Comparison of ENCODE assay signal across 10 cellular contexts in genomic region chr12:64400041-64400440, GRCh38. TPM values are rescaled to one million over a fixed set of nuclear protein-coding genes. Genes with fewer than 3 reads are reported as not detected.
DNase-seq lines count a peak whose midpoint lies in the region; ATAC-seq and TF ChIP-seq lines count a peak whose summit lies in the region.
"Had no signal": no experiment of that assay in that cellular context is flagged by ENCODE, and none has a peak within 500 bp of the region (broad histone marks: within the 10 kb centered on the region; RNA-seq: fewer than 3 reads in every experiment).

No MANE protein-coding gene starts in this region.

- peak overlapping the region; percentile 76 for H3K4me3 Mint-ChIP-seq in activated T-helper 17 cell treated with anti-CD3 and anti-CD28 coated beads, Interleukin-2, amount 50 U/mL, for 72 hours
- H3K4me3 Mint-ChIP-seq in chondrocyte (ENCODE audit: unreplicated experiment) = no peak overlapping the region
- no peak overlapping the region for H3K4me3 Mint-ChIP-seq in nephron progenitor cell

- H3K36me3 ChIP-seq in vagina = no peaks in the 10 kb centered on the region
- H3K36me3 ChIP-seq: esophagus squamous epithelium had no signal

- H3K27me3 Mint-ChIP-seq in activated T-helper 17 cell treated with anti-CD3 and anti-CD28 coated beads, Interleukin-2, amount 50 U/mL, for 72 hours = no peaks in the 10 kb centered on the region
- H3K27me3 Mint-ChIP-seq in chondrocyte (ENCODE audit: low read depth) = no peaks in the 10 kb centered on the region
- H3K27me3 Mint-ChIP-seq in nephron progenitor cell (ENCODE audit: low read depth, poor library complexity) = peaks cover 5% of the 10 kb centered on the region

- H3K4me3 ChIP-seq in AG10803 (ENCODE audit: low read length) (no peak overlapping the region), vagina (no peak overlapping the region)
- H3K4me3 ChIP-seq: esophagus squamous epithelium had no signal

- H3K27ac ChIP-seq in vagina = no peak overlapping the region
- H3K27ac ChIP-seq: esophagus squamous epithelium had no signal

- H3K4me1 ChIP-seq in vagina = peaks cover under 1% of the 10 kb centered on the region

- H3K9me3 Mint-ChIP-seq in activated T-helper 17 cell treated with anti-CD3 and anti-CD28 coated beads, Interleukin-2, amount 50 U/mL, for 72 hours = no peaks in the 10 kb centered on the region
- H3K9me3 Mint-ChIP-seq in chondrocyte (ENCODE audit: low read depth) (no peaks in the 10 kb centered on the region), nephron progenitor cell (no peaks in the 10 kb centered on the region)

- DNase-seq in AG10803 (ENCODE audit: low read depth) (peak; percentile 25), HT1080 (ENCODE audit: low read depth) (peak; percentile 56), hepatic stellate cell (ENCODE audit: low spot score) (peak; percentile 43), chondrocyte (ENCODE audit: low spot score) (no peak), vagina (ENCODE audit: extremely low spot score in 2 of 2) (no peak), nephron progenitor cell (no peak)
- DNase-seq: esophagus squamous epithelium had no signal

- peaks cover 10% of the 10 kb centered on the region for H3K4me1 Mint-ChIP-seq in activated T-helper 17 cell treated with anti-CD3 and anti-CD28 coated beads, Interleukin-2, amount 50 U/mL, for 72 hours
- H3K4me1 Mint-ChIP-seq in chondrocyte (ENCODE audit: low read depth) = peaks cover 9% of the 10 kb centered on the region
- H3K4me1 Mint-ChIP-seq in nephron progenitor cell = peaks cover 27% of the 10 kb centered on the region

- intact Hi-C loops in vagina (cut with DNase I) = loop anchor here (10.0 kb wide), 1 partner anchor 565 kb away; no protein-coding TSS in a partner anchor

- no peak for TF ChIP-seq POLR2A in vagina (IDR thresholded peaks at IDR 0.05)

- H3K27me3 ChIP-seq in vagina = no peaks in the 10 kb centered on the region
- H3K27me3 ChIP-seq: esophagus squamous epithelium had no signal

- no peak for TF ChIP-seq CTCF in AG10803 (conservative IDR thresholded peaks at IDR 0.05; ENCODE audit: low read length)
- TF ChIP-seq CTCF in chondrocyte (IDR thresholded peaks at IDR 0.05) = no peak
- TF ChIP-seq CTCF in vagina (IDR thresholded peaks at IDR 0.05) = no peak
- TF ChIP-seq CTCF in nephron progenitor cell (IDR thresholded peaks at IDR 0.05) = no peak

- peak overlapping the region; percentile 74 for H3K27ac Mint-ChIP-seq in activated T-helper 17 cell treated with anti-CD3 and anti-CD28 coated beads, Interleukin-2, amount 50 U/mL, for 72 hours
- no peak overlapping the region for H3K27ac Mint-ChIP-seq in chondrocyte (ENCODE audit: unreplicated experiment)
- H3K27ac Mint-ChIP-seq in nephron progenitor cell = no peak overlapping the region

- peaks cover under 1% of the 10 kb centered on the region for H3K36me3 Mint-ChIP-seq in activated T-helper 17 cell treated with anti-CD3 and anti-CD28 coated beads, Interleukin-2, amount 50 U/mL, for 72 hours (ENCODE audit: low read depth)
- H3K36me3 Mint-ChIP-seq in chondrocyte (ENCODE audit: low read depth) (no peaks in the 10 kb centered on the region), nephron progenitor cell (ENCODE audit: low read depth) (no peaks in the 10 kb centered on the region)

- peak; percentile 46 for ATAC-seq in activated T-helper 17 cell treated with anti-CD3 and anti-CD28 coated beads, Interleukin-2, amount 50 U/mL, for 72 hours (replicated peaks)
- ATAC-seq in GM18511 (IDR thresholded peaks at IDR 0.05; ENCODE audit: unreplicated experiment) = no peak

- H3K9me3 ChIP-seq in vagina = no peaks in the 10 kb centered on the region
- H3K9me3 ChIP-seq: esophagus squamous epithelium had no signal

RNA-seq across cellular contexts. Expression of gene XPOT, which starts 4.2 kb away (rescaled TPM):
- total RNA-seq in HT1080 (2014; rRNA removed; shearing (Covaris generic)) = 88.9 and 93.3 TPM in 2 replicates
- 126 and 142 TPM in 2 replicates for polyA plus RNA-seq in HT1080 (2015; cell fraction: cytosol; rRNA removed)
- 254 and 276 TPM in 2 replicates for polyA plus RNA-seq in HT1080 (2015; cell fraction: nucleus; rRNA removed)
- 100 to 1,000 TPM in 1 of 2 donors, 10 to 100 TPM in 1; 72.7 to 131 TPM for total RNA-seq in activated T-helper 17 cell treated with anti-CD3 and anti-CD28 coated beads, Interleukin-2, amount 50 U/mL, for 72 hours
- total RNA-seq in chondrocyte (94.2 to 213 TPM (median 193 TPM) in 3 replicates), vagina (46.2 TPM)

RNA-seq across cellular contexts. Expression of gene C12orf56, which starts 9.5 kb away (rescaled TPM):
- total RNA-seq in HT1080 (2014; rRNA removed; shearing (Covaris generic)) = not detected in 2 replicates
- not detected in 2 replicates for polyA plus RNA-seq in HT1080 (2015; cell fraction: cytosol; rRNA removed)
- 0.03 TPM in 1 of 2 replicates, not detected in the other for polyA plus RNA-seq in HT1080 (2015; cell fraction: nucleus; rRNA removed)
- not detected for total RNA-seq in activated T-helper 17 cell treated with anti-CD3 and anti-CD28 coated beads, Interleukin-2, amount 50 U/mL, for 72 hours
- total RNA-seq in chondrocyte (0.10 to 0.38 TPM in 2 of 3 replicates, not detected in the other), vagina (7.4 TPM)
- polyA plus RNA-seq: neural cell had no signal

RNA-seq across cellular contexts. Expression of gene TBK1, which starts 51.9 kb away (rescaled TPM):
- total RNA-seq in HT1080 (2014; rRNA removed; shearing (Covaris generic)) = 23.1 and 24.5 TPM in 2 replicates
- 23.7 and 26.1 TPM in 2 replicates for polyA plus RNA-seq in HT1080 (2015; cell fraction: cytosol; rRNA removed)
- polyA plus RNA-seq in HT1080 (2015; cell fraction: nucleus; rRNA removed) = 48.3 and 60.4 TPM in 2 replicates
- 10 to 100 TPM; 36.7 to 37.1 TPM for total RNA-seq in activated T-helper 17 cell treated with anti-CD3 and anti-CD28 coated beads, Interleukin-2, amount 50 U/mL, for 72 hours
- total RNA-seq in chondrocyte = 13.8 to 20.5 TPM (median 15.0 TPM) in 3 replicates
- total RNA-seq in vagina = 29.0 TPM

Comparison
In these comparisons a context has a peak if more than half of its experiments do, and no peak if none do; other contexts are left out.
1. DNase-seq: peak in AG10803 (single experiment), HT1080 (single experiment) and hepatic stellate cell (single experiment); none in chondrocyte (single experiment), vagina (0 of 2) and nephron progenitor cell (single experiment).